ENCODE assay signal across 9 cellular contexts in genomic region chr10:29811751-29812427, GRCh38.
DNase-seq lines count a peak whose midpoint lies in the region; ATAC-seq and TF ChIP-seq lines count a peak whose summit lies in the region.
"Had no signal": no experiment of that assay in that cellular context is flagged by ENCODE, and none has a peak within 500 bp of the region (broad histone marks: within the 10 kb centered on the region; RNA-seq: fewer than 3 reads in every experiment).

No MANE protein-coding gene starts in this region.

- no peak overlapping the region for H3K4ac ChIP-seq in H9 (ENCODE audit: low read depth, low read length)

- H3K4me1 ChIP-seq in PC-3 (ENCODE audit: insufficient read depth, low read length) (peaks cover 28% of the 10 kb centered on the region), mucosa of descending colon (ENCODE audit: low read depth) (peaks cover 4% of the 10 kb centered on the region), H9 (ENCODE audit: insufficient read depth, low read length) (no peaks in the 10 kb centered on the region)

- peak overlapping the region; percentile 54 for H3K4me2 ChIP-seq in PC-3 (ENCODE audit: low read length)
- H3K4me2 ChIP-seq in H9 (ENCODE audit: insufficient read depth, insufficient read length, low read length) = no peak overlapping the region

- H3K9ac ChIP-seq in PC-3 (ENCODE audit: low read length) (peak overlapping the region; percentile 64), H9 (ENCODE audit: extremely low read depth, insufficient read length, low read length) (no peak overlapping the region)

- peaks cover 20% of the 10 kb centered on the region for H3K27me3 Mint-ChIP-seq in H9 (ENCODE audit: low read depth)
- H3K27me3 Mint-ChIP-seq in stimulated activated naive B cell treated with anti-CD40 and anti-IgM and Interleukin-4, amounts not matched to agents 10 μg/mL and 1 μg/mL and 100 μg/mL, for 72 hours = peaks cover 6 to 8% of the 10 kb centered on the region in 2 donors

- no peak overlapping the region for H3K18ac ChIP-seq in H9 (ENCODE audit: insufficient read length, low read depth, low read length)

- no peaks in the 10 kb centered on the region for H3K79me1 ChIP-seq in H9 (ENCODE audit: insufficient read depth, low read depth, low read length, poor library complexity, severe bottlenecking)

- H3K79me2 ChIP-seq in PC-3 (ENCODE audit: low read length) (no peaks in the 10 kb centered on the region), H9 (ENCODE audit: insufficient read depth, low read length) (no peaks in the 10 kb centered on the region)

- WGBS in H9 (ENCODE audit: extremely low coverage, insufficient read length, low lambda C conversion rate) = no CpG with 5 or more reads among the region's 5 CpGs

- H3K4me3 ChIP-seq in PC-3 (ENCODE audit: low read length) (peak overlapping the region; percentile 13; the same call in 1 of the 2 replicates), mucosa of descending colon (no peak overlapping the region)

- H3K36me3 ChIP-seq in PC-3 (ENCODE audit: low read depth, low read length) = no peaks in the 10 kb centered on the region
- no peaks in the 10 kb centered on the region for H3K36me3 ChIP-seq in mucosa of descending colon (ENCODE audit: low read depth)

- H3K27ac Mint-ChIP-seq in H9 = no peak overlapping the region
- H3K27ac Mint-ChIP-seq in stimulated activated naive B cell treated with anti-CD40 and anti-IgM and Interleukin-4, amounts not matched to agents 10 μg/mL and 1 μg/mL and 100 μg/mL, for 72 hours = no peak overlapping the region
- H3K27ac Mint-ChIP-seq: naive B cell had no signal

- H2BK15ac ChIP-seq in H9 (ENCODE audit: low read depth, low read length) = no peak overlapping the region

- H3K4me3 Mint-ChIP-seq in H9 = no peak overlapping the region
- H3K4me3 Mint-ChIP-seq in stimulated activated naive B cell treated with anti-CD40 and anti-IgM and Interleukin-4, amounts not matched to agents 10 μg/mL and 1 μg/mL and 100 μg/mL, for 72 hours = no peak overlapping the region
- H3K4me3 Mint-ChIP-seq: naive B cell had no signal

- H3T11ph ChIP-seq in H9 (ENCODE audit: low read length) = no peak overlapping the region

- no TSS peak for BruUV-seq in PC-3 (replicated peaks; lab: Mats Ljungman, UMichigan)

- no peak overlapping the region for H4K8ac ChIP-seq in H9 (replicated peaks; ENCODE audit: insufficient read length, low read depth, low read length)

- no peaks in the 10 kb centered on the region for H3K36me3 Mint-ChIP-seq in H9 (ENCODE audit: insufficient read depth in 1 of 3, low read depth in 3 of 3)
- H3K36me3 Mint-ChIP-seq in stimulated activated naive B cell treated with anti-CD40 and anti-IgM and Interleukin-4, amounts not matched to agents 10 μg/mL and 1 μg/mL and 100 μg/mL, for 72 hours = no peaks in the 10 kb centered on the region
- H3K36me3 Mint-ChIP-seq: naive B cell had no signal

- intact Hi-C loops in PC-3 (cut with micrococcal nuclease) (no loop called here), mucosa of descending colon (cut with DNase I, micrococcal nuclease) (no loop called here)

- no peaks in the 10 kb centered on the region for H4K20me1 ChIP-seq in PC-3 (ENCODE audit: low read length)
- no peaks in the 10 kb centered on the region for H4K20me1 ChIP-seq in H9 (ENCODE audit: control insufficient read depth, insufficient read depth, insufficient read length)

- H2BK20ac ChIP-seq in H9 (ENCODE audit: low read depth, low read length, poor library complexity, severe bottlenecking) = no peak overlapping the region

- peaks cover 0 to 3% of the 10 kb centered on the region in 2 experiments; a peak in 1 of 4 replicates for H3K4me1 Mint-ChIP-seq in H9
- H3K4me1 Mint-ChIP-seq in stimulated activated naive B cell treated with anti-CD40 and anti-IgM and Interleukin-4, amounts not matched to agents 10 μg/mL and 1 μg/mL and 100 μg/mL, for 72 hours = no peaks in the 10 kb centered on the region
- H3K4me1 Mint-ChIP-seq: naive B cell had no signal

- no peak for TF ChIP-seq CTCF in PC-3 (conservative IDR thresholded peaks at IDR 0.05; ENCODE audit: low read depth, low read length)
- no peak for TF ChIP-seq CTCF in mucosa of descending colon (IDR thresholded peaks at IDR 0.05)
- no peak for TF ChIP-seq CTCF in H9 (conservative IDR thresholded peaks at IDR 0.05)

- ATAC-seq in PC-3 (peak; percentile 87), mucosa of descending colon (peak; percentile 74), GM21381 (IDR thresholded peaks at IDR 0.05; ENCODE audit: unreplicated experiment) (no peak), HG03460 (IDR thresholded peaks at IDR 0.05; ENCODE audit: unreplicated experiment) (no peak)
- ATAC-seq in stimulated activated naive B cell treated with anti-CD40 and anti-IgM and Interleukin-4, amounts not matched to agents 10 μg/mL and 1 μg/mL and 100 μg/mL, for 72 hours (replicated peaks) = no peak

- H2BK120ac ChIP-seq in H9 (ENCODE audit: low read depth, low read length, poor library complexity, severe bottlenecking) = no peak overlapping the region

- CTCF ChIA-PET in PC-3 (lab: Charles Lee) = no interaction called here

- H3K27ac ChIP-seq in PC-3 (ENCODE audit: low read length) (peak overlapping the region; percentile 93), H9 (ENCODE audit: insufficient read length, low read depth, low read length) (no peak overlapping the region)

- H2BK12ac ChIP-seq in H9 (ENCODE audit: insufficient read length, low read depth, low read length) = no peak overlapping the region

- H3K14ac ChIP-seq in H9 (ENCODE audit: insufficient read depth, low read length) = no peak overlapping the region

- no peaks in the 10 kb centered on the region for H3K9me2 ChIP-seq in PC-3 (replicated peaks; ENCODE audit: low read length)

- peak overlapping the region; percentile 46; the same call in 1 of the 2 replicates for H2AFZ ChIP-seq in PC-3 (ENCODE audit: low read length)
- no peak overlapping the region for H2AFZ ChIP-seq in H9 (ENCODE audit: low read length)

- H2AK5ac ChIP-seq in H9 (ENCODE audit: insufficient read length, low read length) = no peak overlapping the region

- peaks cover 3% of the 10 kb centered on the region for H3K23me2 ChIP-seq in H9 (ENCODE audit: insufficient read length, low read depth, low read length, poor library complexity, severe bottlenecking)

- DNase-seq in GM04503 (ENCODE audit: low read depth) (peak; percentile 92), PC-3 (peak; percentile 79), dedifferentiated amniotic fluid mesenchymal stem cell (ENCODE audit: extremely low spot score) (peak; percentile 95), mucosa of descending colon (peak in 1 of 3 donors; percentile 50), H9 (no peak)
- no peak for DNase-seq in stimulated activated naive B cell treated with anti-CD40 and anti-IgM and Interleukin-4, amounts not matched to agents 10 μg/mL and 1 μg/mL and 100 μg/mL, for 72 hours
- DNase-seq: naive B cell had no signal

- no peak overlapping the region for H4K5ac ChIP-seq in H9 (ENCODE audit: insufficient read length, low read depth, low read length)

- H3K9me3 ChIP-seq in PC-3 (ENCODE audit: low read length) (no peaks in the 10 kb centered on the region), mucosa of descending colon (no peaks in the 10 kb centered on the region), H9 (ENCODE audit: control insufficient read depth, low read depth, low read length) (no peaks in the 10 kb centered on the region)

- no peak overlapping the region for H3K56ac ChIP-seq in H9 (ENCODE audit: insufficient read length, low read depth, low read length)

- no peaks in the 10 kb centered on the region for H3K27me3 ChIP-seq in PC-3 (ENCODE audit: low read length)
- H3K27me3 ChIP-seq in H9 (ENCODE audit: insufficient read depth, low read length) = no peaks in the 10 kb centered on the region

- H3F3A ChIP-seq in PC-3 (ENCODE audit: low read length, unreplicated experiment) = peaks cover 5% of the 10 kb centered on the region

- POLR2A ChIA-PET in PC-3 (lab: Charles Lee; ENCODE audit: unreplicated experiment) = no interaction called here

- H4K91ac ChIP-seq in H9 (ENCODE audit: insufficient read length, low read depth, low read length) = no peak overlapping the region

- H2BK5ac ChIP-seq in H9 (ENCODE audit: insufficient read length, low read length) = no peak overlapping the region

- no peak overlapping the region for H3K23ac ChIP-seq in H9 (ENCODE audit: insufficient read length, low read depth, low read length)

- no peaks in the 10 kb centered on the region for H3K9me3 Mint-ChIP-seq in H9
- peaks cover 0 to 3% of the 10 kb centered on the region in 2 donors for H3K9me3 Mint-ChIP-seq in stimulated activated naive B cell treated with anti-CD40 and anti-IgM and Interleukin-4, amounts not matched to agents 10 μg/mL and 1 μg/mL and 100 μg/mL, for 72 hours

Comparison
In these comparisons a context has a peak if more than half of its experiments do, and no peak if none do; other contexts are left out.
1. DNase-seq: peak in GM04503 (single experiment), PC-3 (single experiment) and dedifferentiated amniotic fluid mesenchymal stem cell (single experiment); none in H9 (single experiment) and stimulated activated naive B cell treated with anti-CD40 and anti-IgM and Interleukin-4, amounts not matched to agents 10 μg/mL and 1 μg/mL and 100 μg/mL, for 72 hours (single experiment).
2. ATAC-seq: peak in PC-3 (single experiment) and mucosa of descending colon (single experiment); none in stimulated activated naive B cell treated with anti-CD40 and anti-IgM and Interleukin-4, amounts not matched to agents 10 μg/mL and 1 μg/mL and 100 μg/mL, for 72 hours (0 of 2), GM21381 (single experiment) and HG03460 (single experiment).